In genomic region chr14:51336304-51336703, GRCh38 we compare ENCODE assay signal across 16 cellular contexts.
"Had no signal": no experiment of that assay in that cellular context is flagged by ENCODE, and none has a peak within 500 bp of the region (broad histone marks: within the 10 kb centered on the region; RNA-seq: fewer than 3 reads in every experiment).

No MANE protein-coding gene starts in this region.

- H3K4me2 ChIP-seq: hepatocyte had no signal

- H2AFZ ChIP-seq: hepatocyte had no signal

- H3K4me1 Mint-ChIP-seq: activated naive CD4-positive, alpha-beta T cell treated with anti-CD3 and anti-CD28 coated beads, Interleukin-2, amount 10 ng/mL, durations not matched to agents 7 days and 5 days; natural killer cell had no signal

- H3K27ac Mint-ChIP-seq: activated naive CD4-positive, alpha-beta T cell treated with anti-CD3 and anti-CD28 coated beads, Interleukin-2, amount 10 ng/mL, durations not matched to agents 7 days and 5 days; activated T-helper 2 cell treated with anti-CD3 and anti-CD28 coated beads, Interferon-gamma antibody, Interleukin-2, Interleukin-4, amounts not matched to agents 10 μg/mL and 5 μg/mL and 100 μg/mL, durations not matched to agents 14 hours and 24 hours and 36 hours; natural killer cell had no signal

- DNase-seq: activated CD4-positive, alpha-beta T cell treated with anti-CD3 and anti-CD28 coated beads, Interleukin-2, amount 50 U/mL, for 48 hours; activated naive CD4-positive, alpha-beta T cell treated with anti-CD3 and anti-CD28 coated beads, Interleukin-2, amount 10 ng/mL, durations not matched to agents 7 days and 5 days; activated T-cell treated with anti-CD3 and anti-CD28 coated beads, Interleukin-2, amount 50 U/mL, for 1 hour; adrenal gland; central memory CD4-positive, alpha-beta T cell; colonic mucosa; effector CD4-positive, alpha-beta T cell; left lung; mesenchymal stem cell; natural killer cell; small intestine; stomach; tibial artery had no signal

- H3K9me3 ChIP-seq: adrenal gland, colonic mucosa, left lung, stomach, tibial artery, vagina had no signal

- H3K9me3 Mint-ChIP-seq: activated naive CD4-positive, alpha-beta T cell treated with anti-CD3 and anti-CD28 coated beads, Interleukin-2, amount 10 ng/mL, durations not matched to agents 7 days and 5 days; activated T-helper 2 cell treated with anti-CD3 and anti-CD28 coated beads, Interferon-gamma antibody, Interleukin-2, Interleukin-4, amounts not matched to agents 10 μg/mL and 5 μg/mL and 100 μg/mL, durations not matched to agents 14 hours and 24 hours and 36 hours; natural killer cell had no signal

- H3K27me3 Mint-ChIP-seq: activated naive CD4-positive, alpha-beta T cell treated with anti-CD3 and anti-CD28 coated beads, Interleukin-2, amount 10 ng/mL, durations not matched to agents 7 days and 5 days had no signal

- H3K27ac ChIP-seq: adrenal gland, colonic mucosa, hepatocyte, left lung, tibial artery had no signal

- H3K36me3 Mint-ChIP-seq: activated naive CD4-positive, alpha-beta T cell treated with anti-CD3 and anti-CD28 coated beads, Interleukin-2, amount 10 ng/mL, durations not matched to agents 7 days and 5 days; natural killer cell had no signal

- H3K4me3 ChIP-seq: adrenal gland, colonic mucosa, hepatocyte, left lung, stomach, tibial artery, vagina had no signal

- H3K4me3 Mint-ChIP-seq: activated naive CD4-positive, alpha-beta T cell treated with anti-CD3 and anti-CD28 coated beads, Interleukin-2, amount 10 ng/mL, durations not matched to agents 7 days and 5 days; natural killer cell had no signal

- H3K79me2 ChIP-seq: hepatocyte had no signal

- H3K4me1 ChIP-seq: colonic mucosa, left lung had no signal

- H3K27me3 ChIP-seq: adrenal gland, hepatocyte, left lung, stomach, tibial artery, vagina had no signal

- H3K36me3 ChIP-seq: adrenal gland, colonic mucosa, left lung, stomach, tibial artery, vagina had no signal

- ATAC-seq: natural killer cell had no signal
